ENCODE assay signal across 17 cellular contexts in the genomic region with DNA sequence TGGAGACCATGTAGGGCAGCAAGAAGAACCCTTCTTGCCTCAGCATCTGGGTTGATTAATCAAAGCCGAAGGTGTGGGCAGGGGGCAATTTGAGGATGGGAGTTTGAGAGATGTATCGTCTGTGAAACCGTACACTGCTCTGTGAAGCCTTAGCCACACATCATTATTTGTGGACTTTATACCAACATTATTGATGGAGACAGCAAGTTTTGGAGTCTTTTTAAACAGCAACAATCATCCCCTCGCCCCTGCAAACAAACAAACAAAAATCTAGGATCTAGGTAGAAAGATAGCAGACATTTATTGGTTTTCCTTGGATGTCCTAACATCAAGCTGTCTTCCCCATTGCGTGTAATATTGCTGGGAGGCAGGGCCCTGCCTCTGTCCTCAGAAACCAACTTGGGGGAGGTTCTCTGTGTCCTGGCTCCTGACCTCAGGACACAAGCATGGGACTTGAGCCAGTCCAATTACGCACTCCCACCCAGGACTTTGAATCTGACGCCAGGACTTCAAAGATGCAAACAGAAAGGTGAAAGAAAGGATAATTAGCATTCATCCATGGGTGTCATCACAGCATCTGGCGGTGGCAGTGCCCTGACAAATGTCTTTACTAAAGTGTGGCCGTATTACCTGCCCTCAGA.
DNase-seq lines count a peak whose midpoint lies in the region; ATAC-seq, FAIRE-seq and TF ChIP-seq lines count a peak whose summit lies in the region.
"Had no signal": no experiment of that assay in that cellular context is flagged by ENCODE, and none has a peak within 500 bp of the region (broad histone marks: within the 10 kb centered on the region; RNA-seq: fewer than 3 reads in every experiment).

No MANE protein-coding gene starts in this region.

- H3K27ac Mint-ChIP-seq in activated T-helper 17 cell treated with anti-CD3 and anti-CD28 coated beads, Interleukin-2, amount 50 U/mL, for 72 hours, result peak overlapping the region; percentile 47
- H3K27ac Mint-ChIP-seq: stimulated activated memory B cell treated with anti-CD40 and anti-IgM and Interleukin-4, amounts not matched to agents 10 μg/mL and 1 μg/mL and 100 μg/mL, for 72 hours had no signal

- no peaks in the 10 kb centered on the region for H3K79me2 ChIP-seq in HepG2 (ENCODE audit: insufficient read depth, low read length)

- in situ Hi-C loops in HepG2 (cut with HindIII; ENCODE audit: extremely low pct_ligation_motif_present, low pct_unique_long_range_greater_than_20kb), result no loop called here
- in situ Hi-C loops in G401 (cut with HindIII; ENCODE audit: low sequenced_read_pairs), result no loop called here

- H3K36me3 Mint-ChIP-seq in activated T-helper 17 cell treated with anti-CD3 and anti-CD28 coated beads, Interleukin-2, amount 50 U/mL, for 72 hours (ENCODE audit: low read depth), result peaks cover 20% of the 10 kb centered on the region

- intact Hi-C loops in HepG2 (cut with micrococcal nuclease; ENCODE audit: unreplicated experiment) (no loop called here), right lobe of liver (cut with DNase I) (no loop called here), upper lobe of right lung (cut with DNase I) (no loop called here)

- H2AFZ ChIP-seq in HepG2 (ENCODE audit: low read length), result no peak overlapping the region

- H3K27ac ChIP-seq in liver (ENCODE audit: low read depth in 1 of 2, low read length in 2 of 2) (peak overlapping the region; percentile 74 to 99), HepG2 (ENCODE audit: extremely low read length, insufficient read depth, low read length) (no peak overlapping the region), right lobe of liver (peak overlapping the region; percentile 77 to 95 (median 94)), upper lobe of right lung (peak overlapping the region; percentile 14)
- H3K27ac ChIP-seq in effector memory CD4-positive, alpha-beta T cell (ENCODE audit: insufficient read depth, low read length, poor library complexity, severe bottlenecking), result no peak overlapping the region

- CTCF ChIA-PET in HepG2 (lab: Yijun Ruan, JAX; ENCODE audit: low intra/inter-chr PET ratio, low total read pairs), result no interaction called here

- TF ChIP-seq RAD21 in liver (IDR thresholded peaks at IDR 0.05), result no peak
- no peak for TF ChIP-seq RAD21 in HepG2 (CRISPR knock-in tag; IDR thresholded peaks at IDR 0.05)

- peak overlapping the region in 1 of 2 donors; percentile 9 for H3K9ac ChIP-seq in liver (ENCODE audit: low read depth in 1 of 2, low read length in 2 of 2)
- H3K9ac ChIP-seq in HepG2 (ENCODE audit: insufficient read depth, low read depth, low read length), result no peak overlapping the region

- no peak for TF ChIP-seq POLR2A in HepG2 (IDR thresholded peaks at IDR 0.05; ENCODE audit: insufficient read depth in 1 of 2, low read depth in 2 of 2, low read length in 2 of 2)
- TF ChIP-seq POLR2A in right lobe of liver (IDR thresholded peaks at IDR 0.05), result no peak

- H3K4me1 Mint-ChIP-seq in activated T-helper 17 cell treated with anti-CD3 and anti-CD28 coated beads, Interleukin-2, amount 50 U/mL, for 72 hours, result peaks cover 12% of the 10 kb centered on the region
- H3K4me1 Mint-ChIP-seq: stimulated activated memory B cell treated with anti-CD40 and anti-IgM and Interleukin-4, amounts not matched to agents 10 μg/mL and 1 μg/mL and 100 μg/mL, for 72 hours had no signal

- H3K4me3 Mint-ChIP-seq in activated T-helper 17 cell treated with anti-CD3 and anti-CD28 coated beads, Interleukin-2, amount 50 U/mL, for 72 hours, result no peak overlapping the region
- H3K4me3 Mint-ChIP-seq: stimulated activated memory B cell treated with anti-CD40 and anti-IgM and Interleukin-4, amounts not matched to agents 10 μg/mL and 1 μg/mL and 100 μg/mL, for 72 hours had no signal

- H3K27me3 ChIP-seq in liver (ENCODE audit: control insufficient read depth in 4 of 4, insufficient read depth in 4 of 4, low read length in 3 of 4) (no peaks in the 10 kb centered on the region), HepG2 (ENCODE audit: control insufficient read depth in 1 of 2, insufficient read depth in 2 of 2, low read length in 2 of 2) (0 out of 5 replicates have a peak, but pooled peaks cover 0 to 1% of the 10 kb centered on the region in 2 experiments), right lobe of liver (no peaks in the 10 kb centered on the region), upper lobe of right lung (no peaks in the 10 kb centered on the region)
- H3K27me3 ChIP-seq in effector memory CD4-positive, alpha-beta T cell (replicated peaks; ENCODE audit: control insufficient read depth, insufficient read depth, low read length, poor library complexity, severe bottlenecking), result no peaks in the 10 kb centered on the region

- no peaks in the 10 kb centered on the region for H3K27me3 Mint-ChIP-seq in activated T-helper 17 cell treated with anti-CD3 and anti-CD28 coated beads, Interleukin-2, amount 50 U/mL, for 72 hours
- H3K27me3 Mint-ChIP-seq: stimulated activated memory B cell treated with anti-CD40 and anti-IgM and Interleukin-4, amounts not matched to agents 10 μg/mL and 1 μg/mL and 100 μg/mL, for 72 hours had no signal

- no TSS peak for BruUV-seq in HepG2 (replicated peaks; lab: Mats Ljungman, UMichigan)

- TF ChIP-seq CTCF in liver (IDR thresholded peaks at IDR 0.05; ENCODE audit: low read depth, low read length, missing input control) (no peak), HepG2 (CRISPR knock-in tag; IDR thresholded peaks at IDR 0.05) (no peak), right lobe of liver (IDR thresholded peaks at IDR 0.05) (no peak), upper lobe of right lung (IDR thresholded peaks at IDR 0.05) (no peak)

- TF ChIP-seq EP300 in HepG2 (IDR thresholded peaks at IDR 0.05; ENCODE audit: low read depth in 2 of 2, low read length in 2 of 2), result no peak
- no peak for TF ChIP-seq EP300 in HepG2 (CRISPR knock-in tag; IDR thresholded peaks at IDR 0.05; ENCODE audit: borderline replicate concordance)

- DNase-seq in HepG2 (ENCODE audit: low spot score) (no peak), right lobe of liver (peak; percentile 47 to 81 (median 78)), upper lobe of right lung (no peak), G401 (ENCODE audit: low spot score) (no peak)
- no peak for DNase-seq in stimulated activated CD4-positive, alpha-beta T cell treated with anti-CD3 and anti-CD28 coated beads, Interleukin-12 subunit alpha, Interleukin-12 subunit beta, amount 100 ng/mL, for 4 hours
- DNase-seq in effector memory CD4-positive, alpha-beta T cell, result no peak
- DNase-seq: 8988T; activated CD4-positive, CD25-positive, alpha-beta regulatory T cell treated with anti-CD3 and anti-CD28 coated beads, Interleukin-2, amount 50 U/mL, for 72 hours; activated CD8-positive, alpha-beta memory T cell treated with anti-CD3 and anti-CD28 coated beads, Interleukin-2, amount 50 U/mL, for 4 hours; activated naive CD4-positive, alpha-beta T cell treated with Interleukin-2 at 50 U/mL for 16 hours; cortex of kidney; SHP77 treated with DMSO at 0.1 percent for 48 hours; T-helper 9 cell had no signal

- no peaks in the 10 kb centered on the region for H3K9me3 Mint-ChIP-seq in activated T-helper 17 cell treated with anti-CD3 and anti-CD28 coated beads, Interleukin-2, amount 50 U/mL, for 72 hours

- no peak for ATAC-seq in HepG2
- no peak for ATAC-seq in activated T-helper 17 cell treated with anti-CD3 and anti-CD28 coated beads, Interleukin-2, amount 50 U/mL, for 72 hours (replicated peaks)
- ATAC-seq in right lobe of liver, result peak; percentile 66 to 81 (median 70)
- ATAC-seq in upper lobe of right lung, result no peak
- ATAC-seq: stimulated activated memory B cell treated with anti-CD40 and anti-IgM and Interleukin-4, amounts not matched to agents 10 μg/mL and 1 μg/mL and 100 μg/mL, for 72 hours had no signal

- H3K4me3 ChIP-seq in liver (ENCODE audit: low read depth in 1 of 3, low read length in 3 of 3) (no peak overlapping the region), HepG2 (replicated peaks in 1 of 3; ENCODE audit: insufficient read depth in 1 of 3, low read depth in 2 of 3, low read length in 3 of 3) (no peak overlapping the region), right lobe of liver (no peak overlapping the region), upper lobe of right lung (no peak overlapping the region)
- no peak overlapping the region for H3K4me3 ChIP-seq in effector memory CD4-positive, alpha-beta T cell (ENCODE audit: insufficient read depth, low read depth, low read length, poor library complexity, severe bottlenecking)

- 28% methylated on average over 9 of the region's 9 CpGs for WGBS in liver
- WGBS in HepG2 (ENCODE audit: low lambda C conversion rate), result 6% methylated on average over 9 of the region's 9 CpGs
- WGBS in right lobe of liver (ENCODE audit: insufficient coverage, low coverage, low lambda C conversion rate, missing lambda C conversion rate), result 20% methylated on average over 8 of the region's 9 CpGs

- H3K9me3 ChIP-seq in liver (ENCODE audit: control insufficient read depth in 4 of 4, low read length in 3 of 4) (no peaks in the 10 kb centered on the region), HepG2 (ENCODE audit: low read length) (no peaks in the 10 kb centered on the region), right lobe of liver (no peaks in the 10 kb centered on the region), upper lobe of right lung (no peaks in the 10 kb centered on the region)
- no peaks in the 10 kb centered on the region for H3K9me3 ChIP-seq in effector memory CD4-positive, alpha-beta T cell (ENCODE audit: control insufficient read depth, low read length)

- H4K20me1 ChIP-seq in HepG2 (ENCODE audit: insufficient read depth, low read length), result no peaks in the 10 kb centered on the region

- H3K36me3 ChIP-seq in liver (ENCODE audit: control insufficient read depth in 4 of 4, insufficient read depth in 3 of 4, low read depth in 1 of 4, low read length in 3 of 4), result no peaks in the 10 kb centered on the region
- no peaks in the 10 kb centered on the region for H3K36me3 ChIP-seq in HepG2 (replicated peaks in 1 of 2; ENCODE audit: control insufficient read depth in 1 of 2, insufficient read depth in 2 of 2, low read length in 2 of 2)
- H3K36me3 ChIP-seq in right lobe of liver, result no peaks in the 10 kb centered on the region
- H3K36me3 ChIP-seq in upper lobe of right lung, result no peaks in the 10 kb centered on the region
- no peaks in the 10 kb centered on the region for H3K36me3 ChIP-seq in effector memory CD4-positive, alpha-beta T cell (ENCODE audit: control insufficient read depth, insufficient read depth, low read length)

- POLR2A ChIA-PET in HepG2 (lab: Yijun Ruan, JAX), result no interaction called here

- H3K4me1 ChIP-seq in liver (ENCODE audit: control insufficient read depth in 4 of 4, insufficient read depth in 4 of 4, low read length in 3 of 4) (peaks cover 5 to 34% (median 15%) of the 10 kb centered on the region in 4 donors), HepG2 (ENCODE audit: insufficient read depth, low read length) (peaks cover 10% of the 10 kb centered on the region; the same call in 1 of the 2 replicates), right lobe of liver (peaks cover 0 to 33% (median 11%) of the 10 kb centered on the region in 4 donors), upper lobe of right lung (peaks cover 33% of the 10 kb centered on the region)
- peaks cover 12% of the 10 kb centered on the region for H3K4me1 ChIP-seq in effector memory CD4-positive, alpha-beta T cell (ENCODE audit: control insufficient read depth, insufficient read depth, low read length, poor library complexity, severe bottlenecking)

- no peak overlapping the region for H3K4me2 ChIP-seq in HepG2 (ENCODE audit: low read depth, low read length)

- no peak for FAIRE-seq in HepG2 (lab: Jason Lieb, UNC)
- FAIRE-seq: small intestine had no signal

Comparison
In these comparisons a context has a peak if more than half of its experiments do, and no peak if none do; other contexts are left out.
1. H3K27ac ChIP-seq: peak in liver (2 of 2), right lobe of liver (3 of 3) and upper lobe of right lung (single experiment); none in HepG2 (single experiment) and effector memory CD4-positive, alpha-beta T cell (single experiment).
2. ATAC-seq: peak in right lobe of liver (4 of 4); none in HepG2 (single experiment), activated T-helper 17 cell treated with anti-CD3 and anti-CD28 coated beads, Interleukin-2, amount 50 U/mL, for 72 hours (single experiment) and upper lobe of right lung (single experiment).
3. DNase-seq: peak in right lobe of liver (3 of 3); none in HepG2 (single experiment), upper lobe of right lung (single experiment), stimulated activated CD4-positive, alpha-beta T cell treated with anti-CD3 and anti-CD28 coated beads, Interleukin-12 subunit alpha, Interleukin-12 subunit beta, amount 100 ng/mL, for 4 hours (single experiment), effector memory CD4-positive, alpha-beta T cell (0 of 3) and G401 (single experiment).